In the genomic region with DNA sequence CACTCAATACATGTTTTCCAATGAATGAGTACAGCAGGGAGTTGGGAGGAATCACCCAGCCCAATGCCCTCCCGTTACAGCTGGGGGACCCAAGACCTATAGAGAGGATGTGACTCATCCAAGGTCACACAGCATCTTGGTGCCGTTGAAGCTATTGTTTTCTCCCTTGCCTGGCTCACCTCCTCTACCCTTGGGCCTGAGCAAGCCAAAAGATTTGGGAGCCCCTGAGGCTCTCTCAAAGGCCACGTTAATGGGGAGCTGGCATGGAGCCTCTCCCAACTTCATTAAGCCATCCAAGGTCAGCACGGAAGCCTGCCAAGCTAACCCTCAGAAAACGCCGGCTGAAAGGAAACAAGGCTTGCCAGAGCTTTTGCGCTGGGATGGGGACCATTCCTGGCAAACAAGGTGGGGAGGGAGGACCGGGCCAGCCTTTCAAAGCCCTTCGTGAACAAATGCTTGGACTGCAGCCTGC, we compare ENCODE assay signal across 18 cellular contexts. TPM values are rescaled to one million over a fixed set of nuclear protein-coding genes. Genes with fewer than 3 reads are reported as not detected.
DNase-seq lines count a peak whose midpoint lies in the region; ATAC-seq lines count a peak whose summit lies in the region.
"Had no signal": no experiment of that assay in that cellular context is flagged by ENCODE, and none has a peak within 500 bp of the region (broad histone marks: within the 10 kb centered on the region; RNA-seq: fewer than 3 reads in every experiment).

No MANE protein-coding gene starts in this region.

- ATAC-seq in left lobe of liver (peak; percentile 79), sciatic nerve (no peak), HG03520 (IDR thresholded peaks at IDR 0.05; ENCODE audit: unreplicated experiment) (no peak)
- ATAC-seq: activated CD8-positive, alpha-beta T cell treated with anti-CD3 and anti-CD28 coated beads, Interleukin-2, amount 10 ng/mL, durations not matched to agents 7 days and 5 days; K562; stimulated activated naive CD8-positive, alpha-beta T cell treated with anti-CD3 and anti-CD28 coated beads, Interleukin-15, Interleukin-2, amounts not matched to agents 100 U/mL and 50 U/mL, for 24 hours had no signal

- H3K27ac ChIP-seq in caudate nucleus (ENCODE audit: low read depth, low read length) (no peak overlapping the region), temporal lobe (ENCODE audit: low read depth, low read length) (peak overlapping the region; percentile 17)
- H3K27ac ChIP-seq: parathyroid adenoma, SJSA1 had no signal

- intact Hi-C loops in sciatic nerve (cut with DNase I) = no loop called here

- DNase-seq in NCI-H1092 treated with DMSO at 0.1 percent for 48 hours (lab: John Stamatoyannopoulos, UW) (peak; percentile 55), caudate nucleus (lab: John Stamatoyannopoulos, UW) (peak in 39 of 61 donors; percentile 10 to 84 (median 33)), left lobe of liver (ENCODE audit: low spot score) (peak; percentile 80), OCI-M1 (lab: John Stamatoyannopoulos, UW) (no peak), sciatic nerve (ENCODE audit: low spot score) (no peak)
- DNase-seq: activated CD8-positive, alpha-beta T cell treated with anti-CD3 and anti-CD28 coated beads, Interleukin-2, amount 10 ng/mL, durations not matched to agents 7 days and 5 days; activated gamma-delta T cell treated with Interleukin-2 at 50 U/mL for 16 hours; erythroblast; NCI-H146; NCI-H526; stimulated activated CD4-positive, alpha-beta T cell treated with anti-CD3 and anti-CD28 coated beads, Interleukin-4, amount 100 ng/mL, for 24 hours; stimulated activated naive CD8-positive, alpha-beta T cell treated with anti-CD3 and anti-CD28 coated beads, Interleukin-15, Interleukin-2, amounts not matched to agents 100 U/mL and 50 U/mL, for 24 hours had no signal

RNA-seq across cellular contexts. Expression of gene KCNB1, which starts 30.4 kb away (rescaled TPM):
- total RNA-seq in left lobe of liver (6.5 TPM), temporal lobe (9.3 TPM), sciatic nerve (4.9 TPM)
- total RNA-seq: activated CD8-positive, alpha-beta T cell treated with anti-CD3 and anti-CD28 coated beads, Interleukin-2, amount 10 ng/mL, durations not matched to agents 7 days and 5 days; bronchial epithelial cell; K562 had no signal

Comparison
In these comparisons a context has a peak if more than half of its experiments do, and no peak if none do; other contexts are left out.
1. DNase-seq: peak in NCI-H1092 treated with DMSO at 0.1 percent for 48 hours (single experiment), caudate nucleus (39 of 61) and left lobe of liver (single experiment); none in OCI-M1 (single experiment) and sciatic nerve (single experiment).